Comparison of ENCODE assay signal across 2 cellular contexts in the genomic region with DNA sequence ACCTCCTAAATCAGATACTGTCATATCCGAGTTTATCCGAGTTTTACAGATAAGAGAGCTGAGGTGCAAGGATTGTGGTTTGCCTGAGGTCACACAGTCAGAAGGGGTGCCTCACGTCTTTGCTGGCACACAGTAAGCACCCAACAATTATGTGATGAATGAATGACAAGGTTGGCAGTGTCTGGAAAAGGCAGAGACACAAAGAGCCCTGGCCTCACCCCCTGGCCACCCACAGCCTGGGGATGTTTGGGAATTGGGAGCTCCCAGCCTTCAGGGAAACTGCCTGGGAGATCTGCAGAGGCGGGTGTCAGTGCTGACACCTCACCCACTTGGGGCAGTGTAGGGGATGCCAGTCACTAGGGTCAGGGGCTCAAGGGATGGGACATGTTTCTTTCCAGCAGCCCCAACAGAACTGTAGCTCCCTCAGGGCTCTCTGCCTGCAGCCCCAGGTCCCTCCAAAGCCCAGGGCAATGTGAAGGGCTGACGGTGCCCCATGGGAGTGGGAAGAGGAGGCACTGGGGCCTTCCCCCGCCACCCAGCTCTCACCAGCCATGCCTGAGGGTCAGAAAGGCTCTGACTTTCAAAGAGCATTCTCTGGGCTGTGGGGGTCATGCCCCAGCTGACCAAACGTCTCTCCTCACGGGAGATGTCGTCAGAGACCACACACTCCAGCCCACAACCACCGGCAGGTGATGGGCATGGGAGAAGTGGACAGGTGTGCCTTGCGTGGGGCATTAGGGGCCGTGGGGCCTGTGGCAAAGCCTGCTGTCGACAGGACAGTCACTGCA.
TF ChIP-seq lines count a peak whose summit lies in the region.

No MANE protein-coding gene starts in this region.

TF ChIP-seq in SK-N-SH, 30 proteins besides CTCF, POLR2A, EP300 and RAD21:
- TF ChIP-seq, protein P1, sequence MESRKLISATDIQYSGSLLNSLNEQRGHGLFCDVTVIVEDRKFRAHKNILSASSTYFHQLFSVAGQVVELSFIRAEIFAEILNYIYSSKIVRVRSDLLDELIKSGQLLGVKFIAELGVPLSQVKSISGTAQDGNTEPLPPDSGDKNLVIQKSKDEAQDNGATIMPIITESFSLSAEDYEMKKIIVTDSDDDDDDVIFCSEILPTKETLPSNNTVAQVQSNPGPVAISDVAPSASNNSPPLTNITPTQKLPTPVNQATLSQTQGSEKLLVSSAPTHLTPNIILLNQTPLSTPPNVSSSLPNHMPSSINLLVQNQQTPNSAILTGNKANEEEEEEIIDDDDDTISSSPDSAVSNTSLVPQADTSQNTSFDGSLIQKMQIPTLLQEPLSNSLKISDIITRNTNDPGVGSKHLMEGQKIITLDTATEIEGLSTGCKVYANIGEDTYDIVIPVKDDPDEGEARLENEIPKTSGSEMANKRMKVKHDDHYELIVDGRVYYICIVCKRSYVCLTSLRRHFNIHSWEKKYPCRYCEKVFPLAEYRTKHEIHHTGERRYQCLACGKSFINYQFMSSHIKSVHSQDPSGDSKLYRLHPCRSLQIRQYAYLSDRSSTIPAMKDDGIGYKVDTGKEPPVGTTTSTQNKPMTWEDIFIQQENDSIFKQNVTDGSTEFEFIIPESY (IDR thresholded peaks at IDR 0.05; ENCODE audit: borderline replicate concordance, low read depth): no peak
- TF ChIP-seq RCOR1 (IDR thresholded peaks at IDR 0.05; ENCODE audit: low read length) (no peak), ELF1 (IDR thresholded peaks at IDR 0.05) (no peak), USF2 (IDR thresholded peaks at IDR 0.05; ENCODE audit: borderline replicate concordance, low read depth, low read length) (no peak), GABPA (IDR thresholded peaks at IDR 0.05; ENCODE audit: low read depth) (no peak), FOSL2 (IDR thresholded peaks at IDR 0.05; ENCODE audit: borderline replicate concordance, low read depth) (no peak), RXRA (IDR thresholded peaks at IDR 0.05; ENCODE audit: borderline replicate concordance, low read depth) (no peak), SMC3 (IDR thresholded peaks at IDR 0.05; ENCODE audit: low read depth, low read length) (no peak), PBX3 (IDR thresholded peaks at IDR 0.05) (no peak), GATA2 (CRISPR knock-in tag; IDR thresholded peaks at IDR 0.05) (no peak), FOXJ3 (CRISPR knock-in tag; IDR thresholded peaks at IDR 0.05) (no peak), RFX5 (IDR thresholded peaks at IDR 0.05; ENCODE audit: low read length) (no peak), MXI1 (IDR thresholded peaks at IDR 0.05; ENCODE audit: low read depth, low read length) (no peak), FOXM1 (IDR thresholded peaks at IDR 0.05; ENCODE audit: low read depth) (no peak), TAF1 (IDR thresholded peaks at IDR 0.05; ENCODE audit: borderline replicate concordance, low read depth, low read length) (no peak), CHD2 (IDR thresholded peaks at IDR 0.05; ENCODE audit: low read length, partially characterized antibody) (no peak), TCF12 (IDR thresholded peaks at IDR 0.05) (no peak), REST (IDR thresholded peaks at IDR 0.05; ENCODE audit: low read depth, low read length) (no peak), SIN3A (IDR thresholded peaks at IDR 0.05; ENCODE audit: borderline replicate concordance, low read depth, low read length) (no peak), TEAD4 (IDR thresholded peaks at IDR 0.05; ENCODE audit: borderline replicate concordance, insufficient read depth) (no peak)

TF ChIP-seq in SK-N-SH treated with all-trans-retinoic acid at 6 μM for 48 hours, 23 proteins besides CTCF, POLR2A, EP300 and RAD21 (continued from another document):
- TF ChIP-seq, protein P2, sequence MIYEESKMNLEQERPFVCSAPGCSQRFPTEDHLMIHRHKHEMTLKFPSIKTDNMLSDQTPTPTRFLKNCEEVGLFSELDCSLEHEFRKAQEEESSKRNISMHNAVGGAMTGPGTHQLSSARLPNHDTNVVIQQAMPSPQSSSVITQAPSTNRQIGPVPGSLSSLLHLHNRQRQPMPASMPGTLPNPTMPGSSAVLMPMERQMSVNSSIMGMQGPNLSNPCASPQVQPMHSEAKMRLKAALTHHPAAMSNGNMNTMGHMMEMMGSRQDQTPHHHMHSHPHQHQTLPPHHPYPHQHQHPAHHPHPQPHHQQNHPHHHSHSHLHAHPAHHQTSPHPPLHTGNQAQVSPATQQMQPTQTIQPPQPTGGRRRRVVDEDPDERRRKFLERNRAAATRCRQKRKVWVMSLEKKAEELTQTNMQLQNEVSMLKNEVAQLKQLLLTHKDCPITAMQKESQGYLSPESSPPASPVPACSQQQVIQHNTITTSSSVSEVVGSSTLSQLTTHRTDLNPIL (CRISPR knock-in tag; IDR thresholded peaks at IDR 0.05; ENCODE audit: low read depth): no peak
- TF ChIP-seq ESRRG (CRISPR knock-in tag; IDR thresholded peaks at IDR 0.05) (no peak), GLIS3 (CRISPR knock-in tag; IDR thresholded peaks at IDR 0.05) (no peak), PPARA (CRISPR knock-in tag; IDR thresholded peaks at IDR 0.05; ENCODE audit: borderline replicate concordance) (no peak), ZC3H10 (CRISPR knock-in tag; IDR thresholded peaks at IDR 0.05) (no peak), OSR1 (CRISPR knock-in tag; IDR thresholded peaks at IDR 0.05) (no peak), ZFP3 (CRISPR knock-in tag; IDR thresholded peaks at IDR 0.05) (no peak), TOX (CRISPR knock-in tag; IDR thresholded peaks at IDR 0.05; ENCODE audit: borderline replicate concordance) (no peak), ZNF8 (CRISPR knock-in tag; IDR thresholded peaks at IDR 0.05) (no peak)
